Comparison of ENCODE assay signal across 1 cellular context in the genomic region with DNA sequence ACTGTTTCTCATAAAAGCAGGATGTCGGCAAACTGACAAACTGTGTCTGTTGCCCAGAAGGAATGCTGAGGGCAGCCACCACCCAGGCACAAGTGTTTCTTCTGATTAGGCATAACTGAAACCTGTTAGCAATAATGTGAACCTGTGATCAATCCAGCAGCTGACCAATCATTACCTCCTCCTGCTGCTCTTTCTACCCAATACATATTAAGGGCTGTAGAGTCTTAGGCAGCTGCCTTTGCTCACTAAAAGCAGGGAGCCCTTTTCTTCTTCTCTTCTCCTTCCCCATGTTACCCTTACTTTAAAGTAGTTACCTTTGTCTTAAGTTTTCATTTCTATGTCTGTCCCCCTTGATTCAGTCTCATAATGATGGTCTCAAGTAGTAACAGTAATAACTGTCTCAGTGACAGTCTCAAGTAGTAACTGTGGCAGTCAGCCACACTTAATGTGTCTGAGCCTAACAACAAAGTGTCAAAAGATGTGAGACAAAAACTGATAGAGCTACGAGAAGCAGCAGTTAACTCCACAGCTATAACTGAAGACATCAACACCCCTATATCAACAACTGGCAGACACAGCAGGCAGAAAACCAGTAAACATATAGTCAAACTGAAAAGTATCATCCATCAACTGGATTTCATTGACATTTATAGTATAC.
TF ChIP-seq lines count a peak whose summit lies in the region.

No MANE protein-coding gene starts in this region.

TF ChIP-seq in K562, 482 proteins besides CTCF, POLR2A, EP300 and RAD21 (continued from another document):
- TF ChIP-seq, protein P1, sequence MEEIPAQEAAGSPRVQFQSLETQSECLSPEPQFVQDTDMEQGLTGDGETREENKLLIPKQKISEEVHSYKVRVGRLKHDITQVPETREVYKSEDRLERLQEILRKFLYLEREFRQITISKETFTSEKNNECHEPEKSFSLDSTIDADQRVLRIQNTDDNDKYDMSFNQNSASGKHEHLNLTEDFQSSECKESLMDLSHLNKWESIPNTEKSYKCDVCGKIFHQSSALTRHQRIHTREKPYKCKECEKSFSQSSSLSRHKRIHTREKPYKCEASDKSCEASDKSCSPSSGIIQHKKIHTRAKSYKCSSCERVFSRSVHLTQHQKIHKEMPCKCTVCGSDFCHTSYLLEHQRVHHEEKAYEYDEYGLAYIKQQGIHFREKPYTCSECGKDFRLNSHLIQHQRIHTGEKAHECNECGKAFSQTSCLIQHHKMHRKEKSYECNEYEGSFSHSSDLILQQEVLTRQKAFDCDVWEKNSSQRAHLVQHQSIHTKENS (CRISPR knock-in tag; IDR thresholded peaks at IDR 0.05) = no peak
- TF ChIP-seq LCOR (CRISPR knock-in tag; IDR thresholded peaks at IDR 0.05) (no peak), MYBL2 (IDR thresholded peaks at IDR 0.05; ENCODE audit: low read depth) (peak; percentile 63), MYBL2 (CRISPR knock-in tag; IDR thresholded peaks at IDR 0.05; ENCODE audit: borderline replicate concordance) (no peak), PTRF (tag; IDR thresholded peaks at IDR 0.05) (no peak), BHLHE40 (IDR thresholded peaks at IDR 0.05; ENCODE audit: low read length) (no peak), JUNB (CRISPR knock-in tag; conservative IDR thresholded peaks at IDR 0.05) (no peak), COPS2 (conservative IDR thresholded peaks at IDR 0.05) (no peak), ZNF444 (CRISPR knock-in tag; IDR thresholded peaks at IDR 0.05) (no peak), ZNF609 (CRISPR knock-in tag; IDR thresholded peaks at IDR 0.05; ENCODE audit: borderline replicate concordance) (no peak), STAT5B (CRISPR knock-in tag; IDR thresholded peaks at IDR 0.05) (no peak), POLR2AphosphoS5 (IDR thresholded peaks at IDR 0.05; ENCODE audit: control insufficient read depth, insufficient read depth, low read depth, low read length) (0 out of 2 replicates have a peak, but pooled peaks have one; percentile 16), ETS2 (tag; IDR thresholded peaks at IDR 0.05; ENCODE audit: borderline replicate concordance, poor library complexity, severe bottlenecking) (no peak), ARID3A (IDR thresholded peaks at IDR 0.05; ENCODE audit: borderline replicate concordance, low read depth, low read length) (0 out of 2 replicates have a peak, but pooled peaks have one; percentile 70), CREM (IDR thresholded peaks at IDR 0.05; ENCODE audit: low read depth) (peak; percentile 31; the same call in 1 of the 2 replicates), ZNF583 (CRISPR knock-in tag; IDR thresholded peaks at IDR 0.05) (no peak), ZNF589 (CRISPR knock-in tag; IDR thresholded peaks at IDR 0.05; ENCODE audit: low read depth) (no peak), ZNF431 (CRISPR knock-in tag; IDR thresholded peaks at IDR 0.05) (no peak), NEUROD1 (IDR thresholded peaks at IDR 0.05; ENCODE audit: borderline replicate concordance, low read depth, low read length, partially characterized antibody) (no peak)
